In genomic region chr2:240893363-240893828, GRCh38 we compare ENCODE assay signal across 11 cellular contexts. TPM values are rescaled to one million over a fixed set of nuclear protein-coding genes. Genes with fewer than 3 reads are reported as not detected.
DNase-seq lines count a peak whose midpoint lies in the region; ATAC-seq, FAIRE-seq and TF ChIP-seq lines count a peak whose summit lies in the region.
"Had no signal": no experiment of that assay in that cellular context is flagged by ENCODE, and none has a peak within 500 bp of the region (broad histone marks: within the 10 kb centered on the region; RNA-seq: fewer than 3 reads in every experiment).

No MANE protein-coding gene starts in this region.

- FAIRE-seq in H54 (lab: Jason Lieb, UNC), result no peak
- FAIRE-seq: endothelial cell of umbilical vein had no signal

- no peak overlapping the region for H2AFZ ChIP-seq in Karpas-422 (ENCODE audit: low read length)

- H3K4me3 Mint-ChIP-seq in neural crest cell, result no peak overlapping the region
- H3K4me3 Mint-ChIP-seq: HFFc6 had no signal

- H3K36me3 Mint-ChIP-seq in neural crest cell (ENCODE audit: low read depth), result no peaks in the 10 kb centered on the region

- H3K27ac ChIP-seq in gastroesophageal sphincter (no peak overlapping the region), Karpas-422 (ENCODE audit: low read length) (no peak overlapping the region)
- H3K27ac ChIP-seq: transverse colon had no signal

- H3K9me3 ChIP-seq in gastroesophageal sphincter (no peaks in the 10 kb centered on the region), Karpas-422 (ENCODE audit: low read length) (no peaks in the 10 kb centered on the region)
- H3K9me3 ChIP-seq: transverse colon had no signal

- H3K36me3 ChIP-seq in gastroesophageal sphincter (no peaks in the 10 kb centered on the region), Karpas-422 (ENCODE audit: insufficient read depth, low read length) (no peaks in the 10 kb centered on the region)
- H3K36me3 ChIP-seq: transverse colon had no signal

- H3K27me3 ChIP-seq in gastroesophageal sphincter, result no peaks in the 10 kb centered on the region
- no peaks in the 10 kb centered on the region for H3K27me3 ChIP-seq in Karpas-422 (ENCODE audit: low read length)
- H3K27me3 ChIP-seq: transverse colon had no signal

- WGBS in gastroesophageal sphincter (ENCODE audit: low coverage in 1 of 2), 2 donors, result no CpG with 5 or more reads among the region's 17 CpGs

- H3K4me1 ChIP-seq in gastroesophageal sphincter (peaks cover 0 to 2% (median 0%) of the 10 kb centered on the region in 3 donors), Karpas-422 (ENCODE audit: low read length) (no peaks in the 10 kb centered on the region)

- ATAC-seq in gastroesophageal sphincter, result no peak

- H3K9ac ChIP-seq in Karpas-422 (ENCODE audit: low read length), result no peak overlapping the region

- no peak for TF ChIP-seq EP300 in gastroesophageal sphincter (IDR thresholded peaks at IDR 0.05)

- no peak for TF ChIP-seq CTCF in AG10803 (conservative IDR thresholded peaks at IDR 0.05; ENCODE audit: low read length)
- TF ChIP-seq CTCF in neural crest cell (conservative IDR thresholded peaks at IDR 0.05), result peak; percentile 43
- TF ChIP-seq CTCF in gastroesophageal sphincter (IDR thresholded peaks at IDR 0.05), result no peak

- TF ChIP-seq POLR2A in H54 (IDR thresholded peaks at IDR 0.05; ENCODE audit: low read depth, low read length), result no peak
- no peak for TF ChIP-seq POLR2A in gastroesophageal sphincter (IDR thresholded peaks at IDR 0.05)

- H3K4me2 ChIP-seq in Karpas-422 (ENCODE audit: low read depth, low read length, poor library complexity, severe bottlenecking), result no peak overlapping the region

- no peaks in the 10 kb centered on the region for H3K27me3 Mint-ChIP-seq in neural crest cell (ENCODE audit: low read depth)

- no peak overlapping the region for H3K4me3 ChIP-seq in AG10803 (ENCODE audit: low read length)
- no peak overlapping the region for H3K4me3 ChIP-seq in gastroesophageal sphincter
- no peak overlapping the region for H3K4me3 ChIP-seq in Karpas-422 (ENCODE audit: low read length)
- H3K4me3 ChIP-seq: transverse colon had no signal

- H3K9me2 ChIP-seq in Karpas-422 (replicated peaks; ENCODE audit: insufficient read depth, low read length), result no peaks in the 10 kb centered on the region

- no peaks in the 10 kb centered on the region for H3K9me3 Mint-ChIP-seq in neural crest cell
- H3K9me3 Mint-ChIP-seq: HFFc6 had no signal

- H3K27ac Mint-ChIP-seq in neural crest cell (ENCODE audit: unreplicated experiment), result no peak overlapping the region
- H3K27ac Mint-ChIP-seq: HFFc6 had no signal

- DNase-seq in AG10803 (ENCODE audit: low read depth) (peak; percentile 31), H54 (ENCODE audit: insufficient read length, low spot score) (peak; percentile 45), astrocyte of the hippocampus (ENCODE audit: low read depth, low spot score) (peak; percentile 83), neural crest cell (ENCODE audit: low read depth, low spot score) (no peak), pons (ENCODE audit: low spot score) (no peak), dedifferentiated amniotic fluid mesenchymal stem cell (ENCODE audit: extremely low spot score) (no peak), Karpas-422 (no peak)
- DNase-seq: HFFc6, transverse colon had no signal

- H3K4me1 Mint-ChIP-seq in neural crest cell, result peaks cover 4% of the 10 kb centered on the region

- no peaks in the 10 kb centered on the region for H3K79me2 ChIP-seq in Karpas-422 (ENCODE audit: low read length)

- no peaks in the 10 kb centered on the region for H4K20me1 ChIP-seq in Karpas-422 (ENCODE audit: insufficient read depth, low read depth, low read length)

RNA-seq across cellular contexts. Expression of gene MAB21L4, which starts 2.6 kb away (rescaled TPM):
- total RNA-seq in neural crest cell, result not detected in 2 replicates
- 1 to 10 TPM in 1 of 4 donors, under 1 TPM in 2, not detected in 1; 0.27 to 9.7 (median 0.77) TPM for total RNA-seq in gastroesophageal sphincter
- total RNA-seq in Karpas-422 (2014; rRNA removed; shearing (Covaris generic); ENCODE audit: low replicate concordance), result not detected in 2 replicates
- total RNA-seq: endothelial cell of umbilical vein, HFFc6 had no signal

RNA-seq across cellular contexts. Expression of gene CROCC2, which starts 12.7 kb away (rescaled TPM):
- total RNA-seq in neural crest cell (not detected in 2 replicates), gastroesophageal sphincter (not detected)
- total RNA-seq in Karpas-422 (2014; rRNA removed; shearing (Covaris generic); ENCODE audit: low replicate concordance), result not detected in 2 replicates
- total RNA-seq: endothelial cell of umbilical vein, HFFc6, transverse colon had no signal

RNA-seq across cellular contexts. Expression of gene AGXT, which starts 24.8 kb away (rescaled TPM):
- total RNA-seq in neural crest cell (not detected in 2 replicates), gastroesophageal sphincter (not detected)
- not detected in 2 replicates for total RNA-seq in Karpas-422 (2014; rRNA removed; shearing (Covaris generic); ENCODE audit: low replicate concordance)
- total RNA-seq: endothelial cell of umbilical vein, HFFc6 had no signal

Comparison
In these comparisons a context has a peak if more than half of its experiments do, and no peak if none do; other contexts are left out.
1. DNase-seq: peak in AG10803 (single experiment), H54 (single experiment) and astrocyte of the hippocampus (single experiment); none in neural crest cell (single experiment), pons (single experiment), dedifferentiated amniotic fluid mesenchymal stem cell (single experiment) and Karpas-422 (single experiment).